In genomic region chr12:7601407-7601806, GRCh38 we compare ENCODE assay signal across 15 cellular contexts.
DNase-seq lines count a peak whose midpoint lies in the region; ATAC-seq and TF ChIP-seq lines count a peak whose summit lies in the region.
"Had no signal": no experiment of that assay in that cellular context is flagged by ENCODE, and none has a peak within 500 bp of the region (broad histone marks: within the 10 kb centered on the region; RNA-seq: fewer than 3 reads in every experiment).

No MANE protein-coding gene starts in this region.

- 0 out of 2 replicates have a peak overlapping the region, but pooled peaks have one; percentile 4 for H3K4me2 ChIP-seq in OCI-LY3 (ENCODE audit: low read length)

- no peaks in the 10 kb centered on the region for H3K27me3 ChIP-seq in OCI-LY3 (ENCODE audit: low read depth, low read length)
- H3K27me3 ChIP-seq: BE2C had no signal

- no peaks in the 10 kb centered on the region for H3K79me2 ChIP-seq in OCI-LY3 (ENCODE audit: low read length)

- no peak overlapping the region for H3K4me3 Mint-ChIP-seq in activated T-cell treated with anti-CD3 and anti-CD28 coated beads, Interleukin-2, amount 50 U/mL, for 72 hours
- H3K4me3 Mint-ChIP-seq in stimulated activated effector memory CD8-positive, alpha-beta T cell treated with anti-CD3 and anti-CD28 coated beads, Interleukin-12 subunit alpha, Interleukin-12 subunit beta, amount 100 ng/mL, for 72 hours = no peak overlapping the region
- H3K4me3 Mint-ChIP-seq: CD8-positive, alpha-beta T cell had no signal

- H3K27ac Mint-ChIP-seq in activated T-cell treated with anti-CD3 and anti-CD28 coated beads, Interleukin-2, amount 50 U/mL, for 72 hours = peak overlapping the region; percentile 24
- H3K27ac Mint-ChIP-seq in stimulated activated effector memory CD8-positive, alpha-beta T cell treated with anti-CD3 and anti-CD28 coated beads, Interleukin-12 subunit alpha, Interleukin-12 subunit beta, amount 100 ng/mL, for 72 hours = no peak overlapping the region
- H3K27ac Mint-ChIP-seq: CD8-positive, alpha-beta T cell had no signal

- H3K27me3 Mint-ChIP-seq in activated T-cell treated with anti-CD3 and anti-CD28 coated beads, Interleukin-2, amount 50 U/mL, for 72 hours (ENCODE audit: low read depth) = no peaks in the 10 kb centered on the region

- peaks cover 0 to 2% of the 10 kb centered on the region in 2 donors for H3K9me3 Mint-ChIP-seq in activated T-cell treated with anti-CD3 and anti-CD28 coated beads, Interleukin-2, amount 50 U/mL, for 72 hours
- H3K9me3 Mint-ChIP-seq in stimulated activated effector memory CD8-positive, alpha-beta T cell treated with anti-CD3 and anti-CD28 coated beads, Interleukin-12 subunit alpha, Interleukin-12 subunit beta, amount 100 ng/mL, for 72 hours = no peaks in the 10 kb centered on the region

- no peak overlapping the region for H3K9ac ChIP-seq in OCI-LY3 (ENCODE audit: low read length)

- peak; percentile 41 to 66 for ATAC-seq in activated T-cell treated with anti-CD3 and anti-CD28 coated beads, Interleukin-2, amount 50 U/mL, for 72 hours (replicated peaks in 1 of 2)
- ATAC-seq in stimulated activated effector memory CD8-positive, alpha-beta T cell treated with anti-CD3 and anti-CD28 coated beads, Interleukin-12 subunit alpha, Interleukin-12 subunit beta, amount 100 ng/mL, for 72 hours = peak; percentile 56
- ATAC-seq: CD8-positive, alpha-beta T cell had no signal

- H3K9me3 ChIP-seq in OCI-LY3 (ENCODE audit: insufficient read depth, low read length) = no peaks in the 10 kb centered on the region
- H3K9me3 ChIP-seq: BE2C, HAP-1 had no signal

- DNase-seq in activated T-cell treated with anti-CD3 and anti-CD28 coated beads, Interleukin-2, amount 50 U/mL, for 72 hours = no peak
- no peak for DNase-seq in activated T-cell treated with anti-CD3 and anti-CD28 coated beads, Interleukin-2, amount 50 U/mL, for 1 hour
- peak; percentile 50 for DNase-seq in MV-4-11 (lab: John Stamatoyannopoulos, UW)
- DNase-seq in stimulated activated effector memory CD8-positive, alpha-beta T cell treated with anti-CD3 and anti-CD28 coated beads, Interleukin-12 subunit alpha, Interleukin-12 subunit beta, amount 100 ng/mL, for 72 hours (ENCODE audit: low spot score in 2 of 2) = no peak
- DNase-seq in stimulated activated CD4-positive, alpha-beta T cell treated with anti-CD3 and anti-CD28 coated beads, Interleukin-4, amount 100 ng/mL, for 24 hours = no peak
- no peak for DNase-seq in HT-29 (ENCODE audit: low spot score)
- DNase-seq: BE2C; CD8-positive, alpha-beta T cell; COR-L47; DMS153; DMS79 treated with DMSO at 0.1 percent for 48 hours; EL had no signal

- peaks cover 7% of the 10 kb centered on the region; the same call in 1 of the 2 replicates for H3K4me1 ChIP-seq in OCI-LY3 (ENCODE audit: low read length)
- H3K4me1 ChIP-seq: BE2C, HAP-1 had no signal

- H2AFZ ChIP-seq in OCI-LY3 (ENCODE audit: low read depth, low read length) = no peak overlapping the region; the same call in 1 of the 2 replicates

- H3K36me3 ChIP-seq in OCI-LY3 (replicated peaks; ENCODE audit: low read depth, low read length) = no peaks in the 10 kb centered on the region
- H3K36me3 ChIP-seq: BE2C, HAP-1 had no signal

- no peaks in the 10 kb centered on the region for H3K36me3 Mint-ChIP-seq in activated T-cell treated with anti-CD3 and anti-CD28 coated beads, Interleukin-2, amount 50 U/mL, for 72 hours (ENCODE audit: insufficient read depth in 2 of 2)
- H3K36me3 Mint-ChIP-seq in stimulated activated effector memory CD8-positive, alpha-beta T cell treated with anti-CD3 and anti-CD28 coated beads, Interleukin-12 subunit alpha, Interleukin-12 subunit beta, amount 100 ng/mL, for 72 hours = no peaks in the 10 kb centered on the region
- H3K36me3 Mint-ChIP-seq: CD8-positive, alpha-beta T cell had no signal

- no peak for TF ChIP-seq CTCF in OCI-LY3 (IDR thresholded peaks at IDR 0.05; ENCODE audit: low read depth, low read length)

- no peak overlapping the region for H3K4me3 ChIP-seq in OCI-LY3 (ENCODE audit: low read length)
- H3K4me3 ChIP-seq: HAP-1 had no signal

- peaks cover 6% of the 10 kb centered on the region for H3K4me1 Mint-ChIP-seq in activated T-cell treated with anti-CD3 and anti-CD28 coated beads, Interleukin-2, amount 50 U/mL, for 72 hours (ENCODE audit: low read depth)
- H3K4me1 Mint-ChIP-seq in stimulated activated effector memory CD8-positive, alpha-beta T cell treated with anti-CD3 and anti-CD28 coated beads, Interleukin-12 subunit alpha, Interleukin-12 subunit beta, amount 100 ng/mL, for 72 hours = no peaks in the 10 kb centered on the region

- H4K20me1 ChIP-seq in OCI-LY3 (ENCODE audit: insufficient read depth, low read length) = no peaks in the 10 kb centered on the region

- no peak overlapping the region for H3K27ac ChIP-seq in OCI-LY3 (ENCODE audit: low read length)
- H3K27ac ChIP-seq: C4-2B had no signal
